28 cellular contexts compared by ENCODE assay signal in the genomic region with DNA sequence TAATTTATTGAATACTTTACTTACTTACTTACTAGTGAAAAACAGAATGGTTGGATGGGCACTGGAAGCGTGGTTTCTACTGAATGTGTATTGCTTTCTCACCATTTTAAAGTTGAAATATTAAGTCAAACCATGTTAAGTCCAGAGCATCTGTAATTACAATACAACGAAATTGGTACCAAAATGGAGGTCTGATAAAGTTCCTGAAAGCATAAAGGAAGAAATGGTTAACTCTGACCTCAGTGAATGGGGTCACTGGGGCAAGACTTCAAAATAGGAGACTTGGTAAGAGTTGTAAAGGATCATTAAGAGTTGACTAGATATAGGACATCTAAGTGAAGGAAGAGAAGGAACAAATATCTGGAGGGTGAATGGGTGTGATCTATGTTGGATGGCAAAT.
"Had no signal": no experiment of that assay in that cellular context is flagged by ENCODE, and none has a peak within 500 bp of the region (broad histone marks: within the 10 kb centered on the region; RNA-seq: fewer than 3 reads in every experiment).

No MANE protein-coding gene starts in this region.

- H3K27ac Mint-ChIP-seq: dendritic cell treated with granulocyte-macrophage colony-stimulating factor and Interleukin-4, amounts not matched to agents 40 ng/mL and 50 ng/mL, for 4 days; endodermal cell had no signal

- H3K4me3 Mint-ChIP-seq: dendritic cell treated with granulocyte-macrophage colony-stimulating factor and Interleukin-4, amounts not matched to agents 40 ng/mL and 50 ng/mL, for 4 days; effector memory CD8-positive, alpha-beta T cell; endodermal cell had no signal

- H3K27me3 ChIP-seq: colonic mucosa, esophagus muscularis mucosa, esophagus squamous epithelium, foreskin keratinocyte, gastrocnemius medialis, gastroesophageal sphincter, heart left ventricle, hepatocyte had no signal

- H3K9me3 Mint-ChIP-seq: dendritic cell treated with granulocyte-macrophage colony-stimulating factor and Interleukin-4, amounts not matched to agents 40 ng/mL and 50 ng/mL, for 4 days had no signal

- FAIRE-seq: colon, endometrium, endothelial cell of umbilical vein, frontal cortex had no signal

- H3K27me3 Mint-ChIP-seq: effector memory CD8-positive, alpha-beta T cell had no signal

- H3K79me2 ChIP-seq: hepatocyte had no signal

- H3K4me2 ChIP-seq: hepatocyte had no signal

- H3K4me3 ChIP-seq: colonic mucosa, coronary artery, dorsolateral prefrontal cortex, esophagus muscularis mucosa, gastrocnemius medialis, gastroesophageal sphincter, heart left ventricle, heart right ventricle, hepatocyte had no signal

- H3K36me3 ChIP-seq: colonic mucosa, esophagus muscularis mucosa, esophagus squamous epithelium, gastrocnemius medialis, gastroesophageal sphincter, heart left ventricle, heart right ventricle had no signal

- DNase-seq: colonic mucosa; dermis blood vessel endothelial cell; dorsolateral prefrontal cortex; effector CD4-positive, alpha-beta T cell; effector CD8-positive, alpha-beta T cell; effector memory CD4-positive, alpha-beta T cell; effector memory CD8-positive, alpha-beta T cell; endodermal cell; erythroblast; esophagus squamous epithelium; foreskin fibroblast; foreskin keratinocyte; foreskin melanocyte; gastrocnemius medialis; glutamatergic neuron; head of caudate nucleus; heart left ventricle; heart right ventricle had no signal

- H3K4me1 ChIP-seq: colonic mucosa, esophagus muscularis mucosa, foreskin keratinocyte, gastroesophageal sphincter, heart left ventricle, heart right ventricle had no signal

- H3K27ac ChIP-seq: colonic mucosa, coronary artery, dorsolateral prefrontal cortex, epithelial cell of prostate, esophagus muscularis mucosa, foreskin keratinocyte, gastroesophageal sphincter, heart left ventricle, heart right ventricle, hepatocyte had no signal

- H3K9me3 ChIP-seq: colonic mucosa, gastrocnemius medialis had no signal

- H2AFZ ChIP-seq: hepatocyte had no signal

- ATAC-seq: foreskin keratinocyte, gastrocnemius medialis, gastroesophageal sphincter, heart left ventricle, heart right ventricle had no signal
